23 cellular contexts compared by ENCODE assay signal in the genomic region with DNA sequence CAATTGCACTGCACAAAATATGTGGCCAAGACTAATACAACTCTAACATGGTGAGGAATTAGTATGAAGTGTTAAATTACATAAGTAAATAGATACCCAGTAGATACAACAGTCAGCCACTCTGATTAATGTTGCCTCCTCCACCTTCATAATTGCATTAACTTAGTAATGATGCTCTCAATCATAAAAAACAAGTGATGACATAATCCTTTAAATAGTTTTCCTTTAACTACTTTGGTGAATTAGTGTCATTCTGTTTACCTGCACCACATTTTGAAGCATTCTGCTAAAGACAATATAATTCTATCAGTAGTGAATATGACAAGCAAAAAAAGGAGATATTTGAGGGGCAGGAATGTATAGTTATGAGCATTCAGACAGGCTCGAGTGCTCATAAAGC.
"Had no signal": no experiment of that assay in that cellular context is flagged by ENCODE, and none has a peak within 500 bp of the region (broad histone marks: within the 10 kb centered on the region; RNA-seq: fewer than 3 reads in every experiment).

No MANE protein-coding gene starts in this region.

- H3K4me1 ChIP-seq: left ventricle myocardium inferior, right atrium auricular region, sigmoid colon, spleen, tibial nerve, uterus had no signal

- H3K4me1 Mint-ChIP-seq: mesothelial cell of epicardium; natural killer cell; stimulated activated effector memory CD8-positive, alpha-beta T cell treated with anti-CD3 and anti-CD28 coated beads, Interleukin-12 subunit alpha, Interleukin-12 subunit beta, amount 100 ng/mL, for 72 hours had no signal

- H3K9me3 Mint-ChIP-seq: mesothelial cell of epicardium; natural killer cell; nephron progenitor cell; neural progenitor cell; stimulated activated effector memory CD8-positive, alpha-beta T cell treated with anti-CD3 and anti-CD28 coated beads, Interleukin-12 subunit alpha, Interleukin-12 subunit beta, amount 100 ng/mL, for 72 hours; stimulated activated naive CD8-positive, alpha-beta T cell treated with anti-CD3 and anti-CD28 coated beads, Interleukin-15, Interleukin-2, amounts not matched to agents 100 ng/mL and 50 ng/mL, for 24 hours; type B pancreatic cell had no signal

- DNase-seq: islet precursor cell; left ventricle myocardium inferior; mesendoderm; naive B cell; natural killer cell; nephron progenitor cell; occipital lobe; sigmoid colon; small intestine; spleen; stimulated activated CD4-positive, alpha-beta T cell treated with anti-CD3 and anti-CD28 coated beads, Interleukin-4, amount 100 ng/mL, for 24 hours; stimulated activated naive CD4-positive, alpha-beta T cell; uterus had no signal

- H3K27ac Mint-ChIP-seq: mesothelial cell of epicardium; natural killer cell; nephron progenitor cell; neural progenitor cell; progenitor cell of endocrine pancreas; stimulated activated effector memory CD8-positive, alpha-beta T cell treated with anti-CD3 and anti-CD28 coated beads, Interleukin-12 subunit alpha, Interleukin-12 subunit beta, amount 100 ng/mL, for 72 hours; stimulated activated naive CD8-positive, alpha-beta T cell treated with anti-CD3 and anti-CD28 coated beads, Interleukin-15, Interleukin-2, amounts not matched to agents 100 ng/mL and 50 ng/mL, for 24 hours; type B pancreatic cell had no signal

- H3K36me3 Mint-ChIP-seq: mesothelial cell of epicardium; natural killer cell; neural progenitor cell; stimulated activated effector memory CD8-positive, alpha-beta T cell treated with anti-CD3 and anti-CD28 coated beads, Interleukin-12 subunit alpha, Interleukin-12 subunit beta, amount 100 ng/mL, for 72 hours; type B pancreatic cell had no signal

- H3K9me3 ChIP-seq: left ventricle myocardium inferior, neutrophil, right atrium auricular region, sigmoid colon, spleen, tibial nerve, uterus had no signal

- H3K36me3 ChIP-seq: left ventricle myocardium inferior, neural progenitor cell, neutrophil, right atrium auricular region, sigmoid colon, spleen, tibial nerve, uterus had no signal

- H3K4me3 ChIP-seq: left ventricle myocardium inferior, lung, neural progenitor cell, right atrium auricular region, sigmoid colon, spleen, tibial nerve, uterus had no signal

- H3K4me3 Mint-ChIP-seq: mesothelial cell of epicardium; naive B cell; natural killer cell; nephron progenitor cell; neural progenitor cell; stimulated activated effector memory CD8-positive, alpha-beta T cell treated with anti-CD3 and anti-CD28 coated beads, Interleukin-12 subunit alpha, Interleukin-12 subunit beta, amount 100 ng/mL, for 72 hours; stimulated activated naive CD8-positive, alpha-beta T cell treated with anti-CD3 and anti-CD28 coated beads, Interleukin-15, Interleukin-2, amounts not matched to agents 100 ng/mL and 50 ng/mL, for 24 hours; type B pancreatic cell had no signal

- H3K27ac ChIP-seq: left ventricle myocardium inferior, neural progenitor cell, neutrophil, right atrium auricular region, sigmoid colon, spleen, tibial nerve, uterus had no signal

- H3K27me3 Mint-ChIP-seq: naive B cell; progenitor cell of endocrine pancreas; stimulated activated naive CD8-positive, alpha-beta T cell treated with anti-CD3 and anti-CD28 coated beads, Interleukin-15, Interleukin-2, amounts not matched to agents 100 ng/mL and 50 ng/mL, for 24 hours; type B pancreatic cell had no signal
